9 cellular contexts compared by ENCODE assay signal in the genomic region with DNA sequence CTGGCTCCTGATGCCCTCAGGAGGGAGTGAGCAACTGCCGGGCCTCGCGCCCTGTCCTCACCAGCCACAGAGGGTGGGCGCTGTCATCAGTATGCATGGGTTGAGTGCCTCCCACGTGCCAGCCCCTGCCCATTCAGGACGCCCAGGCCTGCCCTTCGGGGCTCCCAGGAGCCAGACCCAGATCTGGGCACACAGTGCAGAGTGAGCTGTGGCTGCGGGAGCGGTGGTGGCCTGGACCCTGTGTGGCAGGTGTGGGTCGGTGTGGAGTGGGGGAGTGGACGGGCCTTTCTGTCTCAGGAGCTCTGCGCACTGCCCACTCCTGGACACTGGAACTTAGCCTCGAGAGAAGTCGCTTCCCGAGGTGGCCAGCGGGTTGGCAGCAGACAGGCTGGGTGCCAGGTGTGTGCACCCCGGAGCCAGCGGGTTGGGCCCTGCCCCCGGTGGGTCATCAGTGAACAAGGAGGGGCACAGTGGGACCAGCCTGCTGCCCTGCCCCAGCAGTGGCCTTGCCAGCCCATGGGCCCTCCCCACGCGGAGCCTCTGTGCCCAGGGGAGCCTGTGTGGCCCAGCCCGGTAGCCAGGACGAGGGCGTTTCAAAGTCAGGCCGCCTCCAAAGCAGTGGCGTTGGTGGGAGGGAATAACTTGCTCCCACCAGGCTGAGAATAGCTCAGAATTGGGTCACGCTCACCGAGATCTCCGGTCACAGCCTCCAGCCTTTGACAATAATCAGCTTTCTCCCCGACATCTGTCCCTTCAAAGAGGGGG. TPM values are rescaled to one million over a fixed set of nuclear protein-coding genes. Genes with fewer than 3 reads are reported as not detected.
DNase-seq lines count a peak whose midpoint lies in the region; TF ChIP-seq lines count a peak whose summit lies in the region.
"Had no signal": no experiment of that assay in that cellular context is flagged by ENCODE, and none has a peak within 500 bp of the region (broad histone marks: within the 10 kb centered on the region; RNA-seq: fewer than 3 reads in every experiment).

No MANE protein-coding gene starts in this region.

- H3K9me2 ChIP-seq in GM23248 (ENCODE audit: insufficient read depth) = no peaks in the 10 kb centered on the region

- H2AFZ ChIP-seq in GM23248 = no peak overlapping the region
- peak overlapping the region; percentile 82 for H2AFZ ChIP-seq in parathyroid adenoma

- H3F3A ChIP-seq in GM23248 (ENCODE audit: insufficient read depth) = peaks cover 6% of the 10 kb centered on the region

- H3K9ac ChIP-seq in GM23248 (no peak overlapping the region), parathyroid adenoma (no peak overlapping the region)

- H3K27me3 ChIP-seq in GM23248 (replicated peaks; ENCODE audit: insufficient read depth) (no peaks in the 10 kb centered on the region), parathyroid adenoma (ENCODE audit: control insufficient read depth, insufficient read depth, low read length) (no peaks in the 10 kb centered on the region)
- H3K27me3 ChIP-seq: ovary had no signal

- H3K9me3 ChIP-seq in GM23248 (ENCODE audit: low read depth) (no peaks in the 10 kb centered on the region), parathyroid adenoma (ENCODE audit: control insufficient read depth, low read length) (no peaks in the 10 kb centered on the region)
- H3K9me3 ChIP-seq: ovary had no signal

- H3K4me2 ChIP-seq in GM23248 (ENCODE audit: unreplicated experiment) = no peak overlapping the region
- H3K4me2 ChIP-seq in parathyroid adenoma (ENCODE audit: low read length) = no peak overlapping the region

- no peaks in the 10 kb centered on the region for H4K20me1 ChIP-seq in GM23248 (ENCODE audit: insufficient read depth)

- H3K4me3 ChIP-seq in GM23248 (no peak overlapping the region), coronary artery (no peak overlapping the region), parathyroid adenoma (ENCODE audit: low read depth, low read length) (no peak overlapping the region)
- H3K4me3 ChIP-seq: ovary had no signal

- TF ChIP-seq CTCF in coronary artery (IDR thresholded peaks at IDR 0.05) (no peak), parathyroid adenoma (IDR thresholded peaks at IDR 0.05) (no peak)

- no peaks in the 10 kb centered on the region for H3K79me2 ChIP-seq in GM23248 (ENCODE audit: insufficient read depth)
- H3K79me2 ChIP-seq in parathyroid adenoma = no peaks in the 10 kb centered on the region

- in situ Hi-C loops in GM23248 (cut with MboI) = no loop called here
- in situ Hi-C loops in KBM-7 (cut with MboI; ENCODE audit: low pct_unique_long_range_greater_than_20kb, low sequenced_read_pairs) = no loop called here
- in situ Hi-C loops in ACHN (cut with HindIII; ENCODE audit: low pct_ligation_motif_present, low pct_unique_long_range_greater_than_20kb, low sequenced_read_pairs) = no loop called here

- H3K4me1 ChIP-seq in GM23248 (ENCODE audit: insufficient read depth) (peaks cover 32% of the 10 kb centered on the region), parathyroid adenoma (peaks cover 13% of the 10 kb centered on the region)

- H3K27ac ChIP-seq in GM23248 = no peak overlapping the region
- peak overlapping the region; percentile 76 to 84 for H3K27ac ChIP-seq in coronary artery
- no peak overlapping the region for H3K27ac ChIP-seq in parathyroid adenoma
- H3K27ac ChIP-seq: C4-2B had no signal

- WGBS in GM23248 (ENCODE audit: low coverage in 1 of 2, low lambda C conversion rate in 2 of 2, missing lambda C conversion rate in 2 of 2), 2 experiments = 45 to 47% methylated on average over 24 to 29 of the region's 30 CpGs

- no peaks in the 10 kb centered on the region for H3K36me3 ChIP-seq in GM23248 (ENCODE audit: low read depth)
- no peaks in the 10 kb centered on the region for H3K36me3 ChIP-seq in parathyroid adenoma (ENCODE audit: control insufficient read depth, insufficient read depth, low read length)
- H3K36me3 ChIP-seq: ovary had no signal

- DNase-seq in GM23248 (peak; percentile 38), coronary artery (ENCODE audit: low spot score) (no peak), KBM-7 (no peak), ACHN (no peak)
- no peak for DNase-seq in stimulated activated CD4-positive, alpha-beta T cell treated with anti-CD3 and anti-CD28 coated beads, Interleukin-12 subunit alpha, Interleukin-12 subunit beta, amount 100 ng/mL, for 4 hours
- DNase-seq: NCI-H187 treated with DMSO at 0.1 percent for 48 hours had no signal

RNA-seq across cellular contexts. Expression of a gene that starts 9.5 kb away (rescaled TPM):
- 13.2 and 15.0 TPM in 2 replicates for total RNA-seq in GM23248 (2014; rRNA removed; shearing (Covaris generic))
- 12.7 and 13.3 TPM in 2 replicates for polyA plus RNA-seq in GM23248 (2016; fragmentation: Nextera tagmentation; extraction: Ambion mirVana)

RNA-seq across cellular contexts. Expression of a gene that starts 15.8 kb away (rescaled TPM):
- total RNA-seq in GM23248 (2014; rRNA removed; shearing (Covaris generic)) = 18.5 and 27.2 TPM in 2 replicates
- 28.0 and 32.2 TPM in 2 replicates for polyA plus RNA-seq in GM23248 (2016; fragmentation: Nextera tagmentation; extraction: Ambion mirVana)

RNA-seq across cellular contexts. Expression of a gene that starts 24.0 kb away (rescaled TPM):
- total RNA-seq in GM23248 (2014; rRNA removed; shearing (Covaris generic)) = 23.9 and 25.8 TPM in 2 replicates
- 28.6 and 29.1 TPM in 2 replicates for polyA plus RNA-seq in GM23248 (2016; fragmentation: Nextera tagmentation; extraction: Ambion mirVana)

RNA-seq across cellular contexts. Expression of a gene that starts 24.3 kb away (rescaled TPM):
- total RNA-seq in GM23248 (2014; rRNA removed; shearing (Covaris generic)) = 28.9 and 45.8 TPM in 2 replicates
- 96.3 and 108 TPM in 2 replicates for polyA plus RNA-seq in GM23248 (2016; fragmentation: Nextera tagmentation; extraction: Ambion mirVana)

Comparison
In these comparisons a context has a peak if more than half of its experiments do, and no peak if none do; other contexts are left out.
1. H3K27ac ChIP-seq: peak in coronary artery (2 of 2); none in GM23248 (single experiment) and parathyroid adenoma (single experiment).